In genomic region chr10:113059001-113059780, GRCh38 we compare ENCODE assay signal across 10 cellular contexts.
DNase-seq lines count a peak whose midpoint lies in the region; ATAC-seq and TF ChIP-seq lines count a peak whose summit lies in the region.
"Had no signal": no experiment of that assay in that cellular context is flagged by ENCODE, and none has a peak within 500 bp of the region (broad histone marks: within the 10 kb centered on the region; RNA-seq: fewer than 3 reads in every experiment).

No MANE protein-coding gene starts in this region.

- H3K27me3 ChIP-seq in BLaER1 = no peaks in the 10 kb centered on the region
- H3K27me3 ChIP-seq in psoas muscle (ENCODE audit: insufficient read depth in 3 of 3, low read length in 2 of 3) = no peaks in the 10 kb centered on the region

- peak overlapping the region; percentile 69; the same call in 1 of the 2 replicates for H3K9ac ChIP-seq in BLaER1

- DNase-seq in amniotic epithelial cell (ENCODE audit: low read depth) = peak; percentile 69
- peak in 41 of 42 donors; percentile 15 to 80 (median 49) for DNase-seq in head of caudate nucleus
- DNase-seq in psoas muscle = no peak
- DNase-seq in activated CD4-positive, alpha-beta T cell treated with anti-CD3 and anti-CD28 coated beads for 48 hours = no peak
- no peak for DNase-seq in erythroblast (lab: John Stamatoyannopoulos, UW)
- DNase-seq: activated T-cell treated with anti-CD3 and anti-CD28 coated beads, Interleukin-2, amount 50 U/mL, for 1 hour; stimulated activated naive CD8-positive, alpha-beta T cell treated with anti-CD3 and anti-CD28 coated beads, Interleukin-15, amount 100 ng/mL, for 72 hours had no signal

- H3K27ac ChIP-seq in BLaER1 = peak overlapping the region; percentile 78; the same call in 1 of the 2 replicates
- no peak overlapping the region for H3K27ac ChIP-seq in psoas muscle

- H3K4me3 ChIP-seq in BLaER1 (no peak overlapping the region), psoas muscle (peak overlapping the region; percentile 49)

- H4K20me1 ChIP-seq in BLaER1 = peaks cover 30% of the 10 kb centered on the region

- H3K9me3 ChIP-seq in BLaER1 (no peaks in the 10 kb centered on the region), psoas muscle (no peaks in the 10 kb centered on the region)

- peaks cover 25% of the 10 kb centered on the region for H3K36me3 ChIP-seq in BLaER1
- H3K36me3 ChIP-seq in psoas muscle (ENCODE audit: insufficient read depth in 1 of 2, low read depth in 1 of 2) = no peaks in the 10 kb centered on the region

- TF ChIP-seq POLR2A in erythroblast (IDR thresholded peaks at IDR 0.05; ENCODE audit: low read length) = no peak

- intact Hi-C loops in head of caudate nucleus (cut with DNase I) (loop anchor here (2.0 kb wide), 1 partner anchor 56 kb away; no protein-coding TSS in a partner anchor), psoas muscle (cut with DNase I) (loop anchor here in 1 of 2 donors (10.0 kb wide), 1 partner anchor 104 kb away; the partner anchor contains the start of gene TCF7L2)

- H3K4me2 ChIP-seq in BLaER1 = peak overlapping the region; percentile 94

- 43 to 47% (median 47%) methylated on average over 15 of the region's 15 CpGs for WGBS in psoas muscle, 3 donors

- ATAC-seq in psoas muscle (peak in 1 of 4 donors; percentile 40), HG03378 (IDR thresholded peaks at IDR 0.05; ENCODE audit: unreplicated experiment) (no peak), HG03045 (IDR thresholded peaks at IDR 0.05; ENCODE audit: unreplicated experiment) (no peak)
- ATAC-seq: stimulated activated naive CD8-positive, alpha-beta T cell treated with anti-CD3 and anti-CD28 coated beads, Interleukin-15, amount 100 ng/mL, for 72 hours had no signal

- no peak for TF ChIP-seq CTCF in psoas muscle (IDR thresholded peaks at IDR 0.05)

- H3K4me1 ChIP-seq in BLaER1 (peaks cover 69% of the 10 kb centered on the region), psoas muscle (peaks cover 22% of the 10 kb centered on the region)

Comparison
In these comparisons a context has a peak if more than half of its experiments do, and no peak if none do; other contexts are left out.
1. DNase-seq: peak in amniotic epithelial cell (single experiment) and head of caudate nucleus (41 of 42); none in psoas muscle (0 of 2), activated CD4-positive, alpha-beta T cell treated with anti-CD3 and anti-CD28 coated beads for 48 hours (single experiment) and erythroblast (0 of 2).